Comparison of ENCODE assay signal across 8 cellular contexts in the genomic region with DNA sequence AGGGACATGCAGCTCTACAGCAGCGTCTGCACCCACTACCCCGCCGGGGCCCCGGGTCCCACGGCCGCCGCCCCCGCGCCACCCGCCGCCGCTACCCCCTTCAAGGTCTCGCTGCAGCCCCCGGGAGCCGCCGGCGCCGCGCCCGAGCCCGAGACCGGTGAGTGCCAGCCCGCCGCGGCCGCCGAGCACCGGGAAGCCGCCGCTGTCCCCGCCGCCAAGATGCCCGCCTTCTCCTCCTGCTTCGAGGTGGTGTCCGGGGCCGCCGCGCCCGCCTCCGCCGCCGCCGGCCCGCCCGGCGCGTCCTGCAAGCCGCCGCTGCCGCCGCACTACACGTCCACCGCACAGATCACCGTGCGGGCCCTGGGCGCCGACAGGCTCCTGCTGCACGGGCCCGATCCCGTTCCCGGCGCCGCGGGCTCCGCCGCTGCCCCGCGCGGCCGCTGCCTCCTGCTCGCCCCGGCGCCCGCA.
DNase-seq lines count a peak whose midpoint lies in the region; ATAC-seq and TF ChIP-seq lines count a peak whose summit lies in the region.

No MANE protein-coding gene starts in this region.

- no peaks in the 10 kb centered on the region for H3K36me3 ChIP-seq in mucosa of rectum (ENCODE audit: control insufficient read depth in 2 of 2, insufficient read depth in 2 of 2, low read length in 2 of 2)

- DNase-seq in GM12864 (ENCODE audit: low read depth) (no peak), NB4 (ENCODE audit: low read depth) (peak; percentile 30), choroid plexus epithelial cell (ENCODE audit: low read depth) (peak; percentile 27), NCI-H187 (lab: John Stamatoyannopoulos, UW) (no peak), midbrain (lab: John Stamatoyannopoulos, UW) (no peak), germinal center (ENCODE audit: low spot score) (no peak)

- H3K9me3 ChIP-seq in mucosa of rectum (ENCODE audit: control insufficient read depth in 2 of 2, low read length in 2 of 2) = no peaks in the 10 kb centered on the region

- H3K9ac ChIP-seq in mucosa of rectum (ENCODE audit: low read depth in 1 of 2, low read length in 2 of 2) = peak overlapping the region; percentile 84 to 91

- H3K4me1 ChIP-seq in mucosa of rectum (ENCODE audit: control insufficient read depth in 2 of 2, insufficient read depth in 2 of 2, low read length in 2 of 2) = peaks cover 7 to 17% of the 10 kb centered on the region in 2 donors

- peak; percentile 7 for ATAC-seq in GM21786 (IDR thresholded peaks at IDR 0.05; ENCODE audit: unreplicated experiment)

- no peaks in the 10 kb centered on the region for H3K27me3 ChIP-seq in mucosa of rectum (ENCODE audit: control insufficient read depth in 2 of 2, insufficient read depth in 2 of 2, low read length in 2 of 2)

- peak overlapping the region; percentile 92 to 95 for H3K27ac ChIP-seq in mucosa of rectum (ENCODE audit: low read depth in 2 of 2, low read length in 2 of 2)

- H3K4me3 ChIP-seq in GM12864 (ENCODE audit: low read depth, low read length) = peak overlapping the region; percentile 73
- no peak overlapping the region for H3K4me3 ChIP-seq in NB4 (ENCODE audit: low read depth, low read length)
- peak overlapping the region; percentile 63 for H3K4me3 ChIP-seq in choroid plexus epithelial cell (ENCODE audit: low read depth, low read length)
- peak overlapping the region; percentile 84 to 95 for H3K4me3 ChIP-seq in mucosa of rectum (ENCODE audit: low read length in 2 of 2)

- TF ChIP-seq POLR2A in NB4 (IDR thresholded peaks at IDR 0.05; ENCODE audit: extremely low read depth, insufficient read length) = no peak

- no peak for TF ChIP-seq CTCF in GM12864 (IDR thresholded peaks at IDR 0.05; ENCODE audit: low read depth, low read length, missing control alignments)
- no peak for TF ChIP-seq CTCF in NB4 (IDR thresholded peaks at IDR 0.05; ENCODE audit: low read depth, low read length)
- TF ChIP-seq CTCF in choroid plexus epithelial cell (conservative IDR thresholded peaks at IDR 0.05; ENCODE audit: low read depth, low read length) = no peak

Comparison
In these comparisons a context has a peak if more than half of its experiments do, and no peak if none do; other contexts are left out.
1. DNase-seq: peak in NB4 (single experiment) and choroid plexus epithelial cell (single experiment); none in GM12864 (single experiment), NCI-H187 (0 of 2), midbrain (single experiment) and germinal center (single experiment).